Comparison of ENCODE assay signal across 9 cellular contexts in the genomic region with DNA sequence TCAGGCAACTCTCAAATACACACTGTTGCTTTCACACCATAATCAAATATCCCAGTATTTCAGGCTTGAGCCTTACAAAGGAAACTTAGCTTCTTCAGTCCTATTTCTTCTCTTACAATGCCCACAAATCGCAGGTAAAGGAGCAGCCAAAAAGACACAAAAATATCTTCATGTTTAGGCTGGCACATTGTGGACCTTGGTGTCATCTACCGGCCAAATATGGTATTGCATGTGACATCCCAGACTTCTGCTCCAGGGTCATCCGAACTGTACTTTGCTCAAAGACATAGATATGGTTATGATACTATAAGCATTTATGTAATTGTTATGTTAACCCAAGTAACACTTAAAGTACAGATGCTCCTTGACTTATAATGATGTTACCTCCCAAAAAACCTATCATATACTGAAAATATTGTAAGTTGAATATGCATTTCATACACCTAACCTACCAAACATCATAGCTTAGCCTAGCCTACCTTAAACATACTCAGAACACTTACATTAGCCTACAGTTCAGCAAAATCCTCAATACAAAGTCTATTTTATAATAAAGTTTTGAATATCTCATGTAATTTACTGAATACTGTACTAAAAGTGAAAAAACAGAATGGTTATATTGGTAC. TPM values are rescaled to one million over a fixed set of nuclear protein-coding genes. Genes with fewer than 3 reads are reported as not detected.
DNase-seq lines count a peak whose midpoint lies in the region; ATAC-seq and TF ChIP-seq lines count a peak whose summit lies in the region.
"Had no signal": no experiment of that assay in that cellular context is flagged by ENCODE, and none has a peak within 500 bp of the region (broad histone marks: within the 10 kb centered on the region; RNA-seq: fewer than 3 reads in every experiment).

No MANE protein-coding gene starts in this region.

- intact Hi-C loops in psoas muscle (cut with DNase I), result loop anchor here (5.0 kb wide), 3 partner anchors 567 to 907 kb away; no protein-coding TSS in a partner anchor

- peak; percentile 94 for TF ChIP-seq CTCF in psoas muscle (IDR thresholded peaks at IDR 0.05)

- peaks cover 0 to 9% (median 3%) of the 10 kb centered on the region in 3 donors for H3K27me3 ChIP-seq in psoas muscle (ENCODE audit: insufficient read depth in 3 of 3, low read length in 2 of 3)

- ATAC-seq in HG03175 (IDR thresholded peaks at IDR 0.05; ENCODE audit: unreplicated experiment) (peak; percentile 59), psoas muscle (peak in 1 of 4 donors; percentile 66), GM19455 (IDR thresholded peaks at IDR 0.05; ENCODE audit: unreplicated experiment) (no peak), HG03457 (IDR thresholded peaks at IDR 0.05; ENCODE audit: unreplicated experiment) (no peak)

- no peaks in the 10 kb centered on the region for H3K4me1 ChIP-seq in psoas muscle

- H3K27ac ChIP-seq in psoas muscle, result no peak overlapping the region

- no peaks in the 10 kb centered on the region for H3K9me3 ChIP-seq in psoas muscle

- DNase-seq in DMS53 treated with DMSO at 0.1 percent for 48 hours (lab: John Stamatoyannopoulos, UW; ENCODE audit: unreplicated experiment) (peak; percentile 34), RKO (ENCODE audit: low spot score) (peak; percentile 45), germinal center (ENCODE audit: low spot score) (peak; percentile 47), psoas muscle (no peak)
- DNase-seq in activated T-helper 9 cell treated with anti-CD3 and anti-CD28 coated beads, Interleukin-2, amount 50 U/mL, for 16 hours (ENCODE audit: low read depth), result peak; percentile 25
- DNase-seq: activated naive CD8-positive, alpha-beta T cell treated with anti-CD3 and anti-CD28 coated beads, Interleukin-2, amount 10 ng/mL, durations not matched to agents 7 days and 5 days had no signal

- H3K4me3 ChIP-seq in psoas muscle, result no peak overlapping the region

- no peaks in the 10 kb centered on the region for H3K36me3 ChIP-seq in psoas muscle (ENCODE audit: insufficient read depth in 1 of 2, low read depth in 1 of 2)

- 5 to 10% (median 7%) methylated on average over 3 of the region's 3 CpGs for WGBS in psoas muscle, 3 donors

RNA-seq across cellular contexts. Expression of a gene that starts 4.6 kb away (rescaled TPM):
- total RNA-seq in psoas muscle, result not detected
- not detected for polyA plus RNA-seq in psoas muscle
- total RNA-seq: activated naive CD8-positive, alpha-beta T cell treated with anti-CD3 and anti-CD28 coated beads, Interleukin-2, amount 10 ng/mL, durations not matched to agents 7 days and 5 days had no signal

RNA-seq across cellular contexts. Expression of a gene that starts 30.0 kb away (rescaled TPM):
- under 1 TPM in 2 of 4 donors, not detected in 2; 0.25 to 0.26 TPM for total RNA-seq in psoas muscle
- under 1 TPM in 2 of 3 donors, not detected in 1; 0.23 to 0.30 TPM for polyA plus RNA-seq in psoas muscle
- total RNA-seq: activated naive CD8-positive, alpha-beta T cell treated with anti-CD3 and anti-CD28 coated beads, Interleukin-2, amount 10 ng/mL, durations not matched to agents 7 days and 5 days had no signal

RNA-seq across cellular contexts. Expression of a gene that starts 43.4 kb away (rescaled TPM):
- total RNA-seq in psoas muscle, result 10 to 100 TPM in 1 of 4 donors, 1 to 10 TPM in 3; 4.1 to 10.2 (median 5.3) TPM
- 1 to 10 TPM; 2.5 to 4.6 (median 3.8) TPM for polyA plus RNA-seq in psoas muscle

Comparison
In these comparisons a context has a peak if more than half of its experiments do, and no peak if none do; other contexts are left out.
1. DNase-seq: peak in DMS53 treated with DMSO at 0.1 percent for 48 hours (single experiment), RKO (single experiment), activated T-helper 9 cell treated with anti-CD3 and anti-CD28 coated beads, Interleukin-2, amount 50 U/mL, for 16 hours (single experiment) and germinal center (single experiment); none in psoas muscle (0 of 2).